ENCODE assay signal across 26 cellular contexts in genomic region chr9:110815361-110815760, GRCh38.
DNase-seq lines count a peak whose midpoint lies in the region; ATAC-seq, FAIRE-seq and TF ChIP-seq lines count a peak whose summit lies in the region.
"Had no signal": no experiment of that assay in that cellular context is flagged by ENCODE, and none has a peak within 500 bp of the region (broad histone marks: within the 10 kb centered on the region; RNA-seq: fewer than 3 reads in every experiment).

No MANE protein-coding gene starts in this region.

- TF ChIP-seq CTCF in RWPE2 (IDR thresholded peaks at IDR 0.05; ENCODE audit: poor library complexity, severe bottlenecking), result no peak
- no peak for TF ChIP-seq CTCF in fibroblast of the aortic adventitia (IDR thresholded peaks at IDR 0.05; ENCODE audit: insufficient read depth, low read length)

- no peak overlapping the region for H3K27ac Mint-ChIP-seq in stimulated activated effector memory CD8-positive, alpha-beta T cell treated with anti-CD3 and anti-CD28 coated beads, Interleukin-12 subunit alpha, Interleukin-12 subunit beta, amount 100 ng/mL, for 72 hours
- H3K27ac Mint-ChIP-seq: CD4-positive, alpha-beta T cell had no signal

- no peaks in the 10 kb centered on the region for H3K36me3 Mint-ChIP-seq in stimulated activated effector memory CD8-positive, alpha-beta T cell treated with anti-CD3 and anti-CD28 coated beads, Interleukin-12 subunit alpha, Interleukin-12 subunit beta, amount 100 ng/mL, for 72 hours

- peaks cover 8% of the 10 kb centered on the region for H3K9me3 Mint-ChIP-seq in stimulated activated effector memory CD8-positive, alpha-beta T cell treated with anti-CD3 and anti-CD28 coated beads, Interleukin-12 subunit alpha, Interleukin-12 subunit beta, amount 100 ng/mL, for 72 hours
- H3K9me3 Mint-ChIP-seq: CD4-positive, alpha-beta T cell had no signal

- FAIRE-seq in HTR-8/SVneo (lab: Jason Lieb, UNC), result peak; percentile 68
- FAIRE-seq: D721Med, H1 had no signal

- H3K4me3 Mint-ChIP-seq in stimulated activated effector memory CD8-positive, alpha-beta T cell treated with anti-CD3 and anti-CD28 coated beads, Interleukin-12 subunit alpha, Interleukin-12 subunit beta, amount 100 ng/mL, for 72 hours, result no peak overlapping the region
- H3K4me3 Mint-ChIP-seq: CD4-positive, alpha-beta T cell had no signal

- H3K4me1 Mint-ChIP-seq in stimulated activated effector memory CD8-positive, alpha-beta T cell treated with anti-CD3 and anti-CD28 coated beads, Interleukin-12 subunit alpha, Interleukin-12 subunit beta, amount 100 ng/mL, for 72 hours, result no peaks in the 10 kb centered on the region

- ATAC-seq in RWPE2 (ENCODE audit: low read depth) (no peak), HG03457 (IDR thresholded peaks at IDR 0.05; ENCODE audit: unreplicated experiment) (no peak)
- no peak for ATAC-seq in stimulated activated effector memory CD8-positive, alpha-beta T cell treated with anti-CD3 and anti-CD28 coated beads, Interleukin-12 subunit alpha, Interleukin-12 subunit beta, amount 100 ng/mL, for 72 hours

- H3K36me3 ChIP-seq in RWPE2 (ENCODE audit: low read depth), result no peaks in the 10 kb centered on the region
- H3K36me3 ChIP-seq: BLaER1 treated with 17β-estradiol and CSF1 and Interleukin-3, amounts not matched to agents 10 nM and 100 nM had no signal

- H3K27ac ChIP-seq in RWPE2 (ENCODE audit: poor library complexity, severe bottlenecking), result peak overlapping the region; percentile 85
- H3K27ac ChIP-seq: BLaER1 treated with 17β-estradiol and CSF1 and Interleukin-3, amounts not matched to agents 10 nM and 100 nM; HL-60; PC-9 had no signal

- H3K9me3 ChIP-seq in RWPE2 (ENCODE audit: severe bottlenecking), result no peaks in the 10 kb centered on the region

- DNase-seq in HTR-8/SVneo (ENCODE audit: insufficient read length, low spot score), result no peak
- peak; percentile 84 for DNase-seq in MV-4-11 (lab: John Stamatoyannopoulos, UW)
- no peak for DNase-seq in RWPE2 (ENCODE audit: low spot score)
- DNase-seq in fibroblast of the aortic adventitia (ENCODE audit: low read depth), result peak; percentile 38
- DNase-seq in middle frontal gyrus (ENCODE audit: extremely low spot score, low spot score), result no peak
- DNase-seq in stimulated activated effector memory CD8-positive, alpha-beta T cell treated with anti-CD3 and anti-CD28 coated beads, Interleukin-12 subunit alpha, Interleukin-12 subunit beta, amount 100 ng/mL, for 72 hours (ENCODE audit: low spot score in 2 of 2), result no peak
- DNase-seq in RKO (ENCODE audit: low spot score), result no peak
- DNase-seq: AML-193; CD4-positive, alpha-beta T cell; HCEC 1CT; Karpas-422; NCI-H1417; NCI-H1694; NCI-H2029 treated with DMSO at 0.1 percent for 48 hours; NCI-H446 treated with DMSO at 0.1 percent for 48 hours; NCI-H526; NCI-H82; NK-92 treated with Interleukin-12 subunit alpha and Interleukin-12 subunit beta, amount 100 ng/mL, for 24 hours; PC-9; RPMI8226; SHP77 had no signal

- H3K4me3 ChIP-seq in RWPE2 (ENCODE audit: severe bottlenecking) (no peak overlapping the region), fibroblast of the aortic adventitia (ENCODE audit: low read depth, low read length) (no peak overlapping the region)
- H3K4me3 ChIP-seq: BLaER1 treated with 17β-estradiol and CSF1 and Interleukin-3, amounts not matched to agents 10 nM and 100 nM; PC-9 had no signal

- peaks cover 15% of the 10 kb centered on the region for H3K4me1 ChIP-seq in RWPE2 (ENCODE audit: insufficient read depth, poor library complexity, severe bottlenecking)

- no peaks in the 10 kb centered on the region for H3K27me3 ChIP-seq in RWPE2 (ENCODE audit: insufficient read depth, poor library complexity, severe bottlenecking)
- H3K27me3 ChIP-seq: BLaER1 treated with 17β-estradiol and CSF1 and Interleukin-3, amounts not matched to agents 10 nM and 100 nM had no signal

Comparison
In these comparisons a context has a peak if more than half of its experiments do, and no peak if none do; other contexts are left out.
1. DNase-seq: peak in MV-4-11 (single experiment) and fibroblast of the aortic adventitia (single experiment); none in HTR-8/SVneo (single experiment), RWPE2 (single experiment), middle frontal gyrus (single experiment), stimulated activated effector memory CD8-positive, alpha-beta T cell treated with anti-CD3 and anti-CD28 coated beads, Interleukin-12 subunit alpha, Interleukin-12 subunit beta, amount 100 ng/mL, for 72 hours (0 of 2) and RKO (single experiment).